Comparison of ENCODE assay signal across 1 cellular context in genomic region chr16:78324649-78325274, GRCh38.
TF ChIP-seq lines count a peak whose summit lies in the region.

No MANE protein-coding gene starts in this region.

TF ChIP-seq in WTC11, 78 proteins besides CTCF, POLR2A, EP300 and RAD21 (continued from another document):
- TF ChIP-seq MAX (CRISPR knock-in tag; IDR thresholded peaks at IDR 0.05) (no peak), GRHL2 (CRISPR knock-in tag; IDR thresholded peaks at IDR 0.05; ENCODE audit: insufficient replicate concordance, severe bottlenecking) (no peak)
TF ChIP-seq in WTC11: peak in this region for 0.
